ENCODE assay signal across 8 cellular contexts in genomic region chr10:30705086-30705624, GRCh38.
DNase-seq lines count a peak whose midpoint lies in the region; ATAC-seq, FAIRE-seq and TF ChIP-seq lines count a peak whose summit lies in the region.

No MANE protein-coding gene starts in this region.

- H3K4me3 ChIP-seq in thymus (ENCODE audit: low read length) (peak overlapping the region; percentile 60), pancreas (no peak overlapping the region), aorta (ENCODE audit: low read length in 2 of 2) (no peak overlapping the region)

- DNase-seq in stimulated activated CD4-positive, alpha-beta T cell treated with anti-CD3 and anti-CD28 coated beads, Interleukin-4, amount 100 ng/mL, for 24 hours: peak; percentile 29
- no peak for DNase-seq in stimulated activated CD4-positive, alpha-beta T cell treated with anti-CD3 and anti-CD28 coated beads, Interleukin-2, amount 100 ng/mL, for 48 hours
- peak; percentile 77 for DNase-seq in activated CD8-positive, alpha-beta memory T cell treated with anti-CD3 and anti-CD28 coated beads, Interleukin-2, amount 50 U/mL, for 48 hours
- DNase-seq in posterior cingulate gyrus (no peak), pancreas (no peak), aorta (no peak)

- peak overlapping the region; percentile 96 for H3K27ac ChIP-seq in thymus (ENCODE audit: low read depth)
- no peak overlapping the region for H3K27ac ChIP-seq in pancreas
- H3K27ac ChIP-seq in aorta (ENCODE audit: low read depth in 1 of 2, low read length in 2 of 2): no peak overlapping the region

- H3K27me3 ChIP-seq in thymus (ENCODE audit: control insufficient read depth, insufficient read depth): no peaks in the 10 kb centered on the region
- peaks cover 0 to 3% (median 0%) of the 10 kb centered on the region in 4 donors for H3K27me3 ChIP-seq in pancreas
- H3K27me3 ChIP-seq in aorta (ENCODE audit: control insufficient read depth in 1 of 2, insufficient read depth in 2 of 2, low read length in 1 of 2): no peaks in the 10 kb centered on the region

- H3K4me1 ChIP-seq in thymus (ENCODE audit: control insufficient read depth, insufficient read depth, low read length) (peaks cover 27% of the 10 kb centered on the region), pancreas (no peaks in the 10 kb centered on the region), aorta (ENCODE audit: control insufficient read depth in 1 of 2, insufficient read depth in 2 of 2, low read length in 2 of 2) (no peaks in the 10 kb centered on the region)

- FAIRE-seq in pancreas (lab: Jason Lieb, UNC): no peak

- H3K36me3 ChIP-seq in thymus (ENCODE audit: control insufficient read depth, insufficient read depth): no peaks in the 10 kb centered on the region
- H3K36me3 ChIP-seq in pancreas: no peaks in the 10 kb centered on the region
- no peaks in the 10 kb centered on the region for H3K36me3 ChIP-seq in aorta (ENCODE audit: control insufficient read depth in 1 of 2, insufficient read depth in 2 of 2, low read length in 1 of 2)

- intact Hi-C loops in posterior cingulate gyrus (cut with DNase I): no loop called here
- intact Hi-C loops in pancreas (cut with DNase I): no loop called here
- intact Hi-C loops in aorta (cut with DNase I): no loop called here

- peak; percentile 39 for ATAC-seq in HG03103 (IDR thresholded peaks at IDR 0.05; ENCODE audit: low read depth, unreplicated experiment)
- no peak for ATAC-seq in pancreas
- ATAC-seq in aorta (ENCODE audit: low FRiP score): no peak

- WGBS in thymus: 1% methylated on average over 9 of the region's 9 CpGs
- 31 to 44% methylated on average over 9 of the region's 9 CpGs for WGBS in pancreas, 2 donors
- WGBS in aorta, 2 donors: 55 to 62% methylated on average over 9 of the region's 9 CpGs

- H3K9me3 ChIP-seq in thymus (ENCODE audit: control insufficient read depth): no peaks in the 10 kb centered on the region
- H3K9me3 ChIP-seq in pancreas: no peaks in the 10 kb centered on the region
- H3K9me3 ChIP-seq in aorta (ENCODE audit: control insufficient read depth, low read length): no peaks in the 10 kb centered on the region

- TF ChIP-seq CTCF in pancreas (IDR thresholded peaks at IDR 0.05): no peak

Comparison
In these comparisons a context has a peak if more than half of its experiments do, and no peak if none do; other contexts are left out.
1. DNase-seq: peak in stimulated activated CD4-positive, alpha-beta T cell treated with anti-CD3 and anti-CD28 coated beads, Interleukin-4, amount 100 ng/mL, for 24 hours (single experiment) and activated CD8-positive, alpha-beta memory T cell treated with anti-CD3 and anti-CD28 coated beads, Interleukin-2, amount 50 U/mL, for 48 hours (single experiment); none in stimulated activated CD4-positive, alpha-beta T cell treated with anti-CD3 and anti-CD28 coated beads, Interleukin-2, amount 100 ng/mL, for 48 hours (0 of 2), posterior cingulate gyrus (0 of 10), pancreas (0 of 6) and aorta (0 of 2).